8 cellular contexts compared by ENCODE assay signal in the genomic region with DNA sequence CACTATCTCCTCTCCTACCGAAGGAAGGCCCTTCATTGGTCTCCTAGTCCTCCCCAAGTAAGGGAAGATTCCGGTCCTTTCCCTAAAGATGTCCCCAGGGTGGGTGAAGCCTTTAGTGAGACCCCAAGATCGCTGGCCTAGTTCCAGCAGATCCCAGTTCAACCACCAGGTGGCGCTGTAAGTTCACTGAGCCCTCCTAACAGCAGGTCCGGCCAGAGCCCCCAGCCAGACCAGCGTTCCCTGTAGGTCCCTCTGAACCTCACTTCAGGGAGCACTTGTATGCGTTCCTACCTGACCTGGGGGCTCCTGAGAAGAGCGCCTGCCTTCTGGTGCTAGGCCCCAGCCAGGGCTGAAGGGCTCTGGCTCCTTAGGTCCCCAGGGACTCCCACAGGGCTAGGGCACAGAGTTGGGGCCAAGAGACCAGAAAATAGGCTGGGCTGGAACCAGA. TPM values are rescaled to one million over a fixed set of nuclear protein-coding genes. Genes with fewer than 3 reads are reported as not detected.
A peak's percentile ranks its signal among the peaks of the same experiment; 100 is the strongest.
DNase-seq lines count a peak whose midpoint lies in the region; FAIRE-seq lines count a peak whose summit lies in the region.

No MANE protein-coding gene starts in this region.

- peak; percentile 11 for DNase-seq in SKM-1 treated with dmso at 0.1 percent for 144 hours (lab: John Stamatoyannopoulos, UW; ENCODE audit: unreplicated experiment)
- DNase-seq in SKM-1 (lab: John Stamatoyannopoulos, UW; ENCODE audit: unreplicated experiment) = no peak
- DNase-seq in HTR-8/SVneo (ENCODE audit: insufficient read length, low spot score) = peak; percentile 81
- peak; percentile 41 for DNase-seq in RPMI7951 (ENCODE audit: low read depth)
- peak; percentile 48 for DNase-seq in activated effector memory CD4-positive, alpha-beta T cell treated with Interleukin-2 at 50 U/mL for 16 hours
- peak; percentile 60 for DNase-seq in globus pallidus (ENCODE audit: low spot score)
- DNase-seq in posterior cingulate gyrus = peak; percentile 59 to 96 (median 82)
- DNase-seq in urothelium cell line (ENCODE audit: low spot score) = peak; percentile 80

- intact Hi-C loops in posterior cingulate gyrus (cut with DNase I) = loop anchor here (1.0 to 5.0 kb wide), 3 partner anchors 33 to 341 kb away; a partner anchor contains a TSS

- FAIRE-seq in HTR-8/SVneo (lab: Jason Lieb, UNC) = peak; percentile 64
- peak; percentile 42 for FAIRE-seq in urothelium cell line (lab: Jason Lieb, UNC)

RNA-seq across cellular contexts. Expression of a gene that starts 38.1 kb away (rescaled TPM):
- not detected in 2 replicates for total RNA-seq in RPMI7951 (2014; rRNA removed; shearing (Covaris generic))

RNA-seq across cellular contexts. Expression of a gene that starts 56.8 kb away (rescaled TPM):
- not detected in 2 replicates for total RNA-seq in RPMI7951 (2014; rRNA removed; shearing (Covaris generic))
